ENCODE assay signal across 39 cellular contexts in genomic region chr12:59158681-59159080, GRCh38.
"Had no signal": no experiment of that assay in that cellular context is flagged by ENCODE, and none has a peak within 500 bp of the region (broad histone marks: within the 10 kb centered on the region; RNA-seq: fewer than 3 reads in every experiment).

No MANE protein-coding gene starts in this region.

- DNase-seq: activated effector memory CD4-positive, alpha-beta T cell treated with anti-CD3 and anti-CD28 coated beads, Interleukin-2, amount 50 U/mL, for 16 hours; activated effector memory CD4-positive, alpha-beta T cell treated with Interleukin-2 at 50 U/mL for 16 hours; activated gamma-delta T cell; activated gamma-delta T cell treated with Interleukin-2 at 50 U/mL for 16 hours; activated naive CD4-positive, alpha-beta T cell; activated naive CD4-positive, alpha-beta T cell treated with anti-CD3 and anti-CD28 coated beads for 36 hours; activated naive CD4-positive, alpha-beta T cell treated with anti-CD3 and anti-CD28 coated beads, Interleukin-2, amount 10 ng/mL, durations not matched to agents 7 days and 5 days; activated naive CD4-positive, alpha-beta T cell treated with anti-CD3 and anti-CD28 coated beads, Interleukin-2, amount 50 U/mL, for 16 hours; activated naive CD4-positive, alpha-beta T cell treated with Interleukin-2 at 50 U/mL for 16 hours; activated naive CD8-positive, alpha-beta T cell treated with anti-CD3 and anti-CD28 coated beads for 36 hours; activated naive CD8-positive, alpha-beta T cell treated with anti-CD3 and anti-CD28 coated beads, Interleukin-2, amount 10 ng/mL, durations not matched to agents 7 days and 5 days; activated naive CD8-positive, alpha-beta T cell treated with anti-CD3 and anti-CD28 coated beads, Interleukin-2, amount 50 U/mL, for 24 hours; activated T-cell treated with anti-CD3 and anti-CD28 coated beads, Interleukin-2, amount 50 U/mL, for 1 hour; activated T-cell treated with anti-CD3 and anti-CD28 coated beads, Interleukin-2, amount 50 U/mL, for 24 hours; activated T-cell treated with anti-CD3 and anti-CD28 coated beads, Interleukin-2, amount 50 U/mL, for 4 hours; activated T-cell treated with anti-CD3 and anti-CD28 coated beads, Interleukin-2, amount 50 U/mL, for 48 hours; activated T-cell treated with anti-CD3 and anti-CD28 coated beads, Interleukin-2, amount 50 U/mL, for 72 hours; adrenal gland; amniotic stem cell; amygdala; anterior cingulate cortex; aorta; body of pancreas; brain microvascular endothelial cell; caudate nucleus; central memory CD4-positive, alpha-beta T cell; cerebellar nuclear complex had no signal

- H3K36me3 Mint-ChIP-seq: activated naive CD4-positive, alpha-beta T cell treated with anti-CD3 and anti-CD28 coated beads, Interleukin-2, amount 10 ng/mL, durations not matched to agents 7 days and 5 days; activated naive CD4-positive, alpha-beta T cell treated with anti-CD3 and anti-CD28 coated beads, Interleukin-2, amount 50 U/mL, for 24 hours; activated naive CD8-positive, alpha-beta T cell; activated naive CD8-positive, alpha-beta T cell treated with anti-CD3 and anti-CD28 coated beads for 36 hours; activated naive CD8-positive, alpha-beta T cell treated with anti-CD3 and anti-CD28 coated beads, Interleukin-2, amount 10 ng/mL, durations not matched to agents 7 days and 5 days; brain had no signal

- H3K27me3 ChIP-seq: adrenal gland, ascending aorta, body of pancreas, brain microvascular endothelial cell, breast epithelium, cardiac muscle cell had no signal

- H3K4me3 Mint-ChIP-seq: activated naive CD4-positive, alpha-beta T cell treated with anti-CD3 and anti-CD28 coated beads for 36 hours; activated naive CD4-positive, alpha-beta T cell treated with anti-CD3 and anti-CD28 coated beads, Interleukin-2, amount 10 ng/mL, durations not matched to agents 7 days and 5 days; activated naive CD4-positive, alpha-beta T cell treated with anti-CD3 and anti-CD28 coated beads, Interleukin-2, amount 50 U/mL, for 24 hours; activated naive CD8-positive, alpha-beta T cell; activated naive CD8-positive, alpha-beta T cell treated with anti-CD3 and anti-CD28 coated beads for 36 hours; activated naive CD8-positive, alpha-beta T cell treated with anti-CD3 and anti-CD28 coated beads, Interleukin-2, amount 10 ng/mL, durations not matched to agents 7 days and 5 days; activated naive CD8-positive, alpha-beta T cell treated with anti-CD3 and anti-CD28 coated beads, Interleukin-2, amount 50 U/mL, for 24 hours; activated T-cell treated with anti-CD3 and anti-CD28 coated beads, Interleukin-2, amount 50 U/mL, for 24 hours; activated T-cell treated with anti-CD3 and anti-CD28 coated beads, Interleukin-2, amount 50 U/mL, for 4 hours; activated T-cell treated with anti-CD3 and anti-CD28 coated beads, Interleukin-2, amount 50 U/mL, for 72 hours; activated T-helper 1 cell treated with anti-CD3 and anti-CD28 coated beads, Interleukin-12 subunit alpha, Interleukin-12 subunit beta, Interleukin-2, Interleukin-4 antibody, amounts not matched to agents 30 ng/mL and 10 ng/mL and 1 ng/mL, durations not matched to agents 14 hours and 24 hours and 36 hours; activated T-helper 17 cell treated with anti-CD3 and anti-CD28 coated beads, Interleukin-2, amount 50 U/mL, for 72 hours; brain; central memory CD8-positive, alpha-beta T cell had no signal

- H3K27me3 Mint-ChIP-seq: activated naive CD4-positive, alpha-beta T cell treated with anti-CD3 and anti-CD28 coated beads, Interleukin-2, amount 10 ng/mL, durations not matched to agents 7 days and 5 days; activated naive CD4-positive, alpha-beta T cell treated with anti-CD3 and anti-CD28 coated beads, Interleukin-2, amount 50 U/mL, for 24 hours; activated naive CD8-positive, alpha-beta T cell; activated naive CD8-positive, alpha-beta T cell treated with anti-CD3 and anti-CD28 coated beads for 36 hours; activated naive CD8-positive, alpha-beta T cell treated with anti-CD3 and anti-CD28 coated beads, Interleukin-2, amount 10 ng/mL, durations not matched to agents 7 days and 5 days; activated T-cell treated with anti-CD3 and anti-CD28 coated beads, Interleukin-2, amount 50 U/mL, for 24 hours; brain; central memory CD8-positive, alpha-beta T cell had no signal

- H3K9me3 ChIP-seq: adrenal gland, ascending aorta, body of pancreas had no signal

- H3K4me1 Mint-ChIP-seq: activated naive CD4-positive, alpha-beta T cell treated with anti-CD3 and anti-CD28 coated beads, Interleukin-2, amount 10 ng/mL, durations not matched to agents 7 days and 5 days; activated naive CD4-positive, alpha-beta T cell treated with anti-CD3 and anti-CD28 coated beads, Interleukin-2, amount 50 U/mL, for 24 hours; activated naive CD8-positive, alpha-beta T cell treated with anti-CD3 and anti-CD28 coated beads for 36 hours; activated naive CD8-positive, alpha-beta T cell treated with anti-CD3 and anti-CD28 coated beads, Interleukin-2, amount 10 ng/mL, durations not matched to agents 7 days and 5 days; activated naive CD8-positive, alpha-beta T cell treated with anti-CD3 and anti-CD28 coated beads, Interleukin-2, amount 50 U/mL, for 24 hours; activated T-helper 17 cell treated with anti-CD3 and anti-CD28 coated beads, Interleukin-2, amount 50 U/mL, for 72 hours; brain; central memory CD8-positive, alpha-beta T cell had no signal

- H3K36me3 ChIP-seq: adrenal gland, ascending aorta, brain microvascular endothelial cell, breast epithelium, cardiac muscle cell had no signal

- H3K27ac ChIP-seq: adrenal gland, ascending aorta, body of pancreas, brain microvascular endothelial cell, breast epithelium, cardiac muscle cell had no signal

- H3K27ac Mint-ChIP-seq: activated naive CD4-positive, alpha-beta T cell treated with anti-CD3 and anti-CD28 coated beads for 36 hours; activated naive CD4-positive, alpha-beta T cell treated with anti-CD3 and anti-CD28 coated beads, Interleukin-2, amount 10 ng/mL, durations not matched to agents 7 days and 5 days; activated naive CD4-positive, alpha-beta T cell treated with anti-CD3 and anti-CD28 coated beads, Interleukin-2, amount 50 U/mL, for 24 hours; activated naive CD8-positive, alpha-beta T cell; activated naive CD8-positive, alpha-beta T cell treated with anti-CD3 and anti-CD28 coated beads for 36 hours; activated naive CD8-positive, alpha-beta T cell treated with anti-CD3 and anti-CD28 coated beads, Interleukin-2, amount 10 ng/mL, durations not matched to agents 7 days and 5 days; activated naive CD8-positive, alpha-beta T cell treated with anti-CD3 and anti-CD28 coated beads, Interleukin-2, amount 50 U/mL, for 24 hours; activated T-cell treated with anti-CD3 and anti-CD28 coated beads, Interleukin-2, amount 50 U/mL, for 24 hours; activated T-cell treated with anti-CD3 and anti-CD28 coated beads, Interleukin-2, amount 50 U/mL, for 72 hours; activated T-helper 1 cell treated with anti-CD3 and anti-CD28 coated beads, Interleukin-12 subunit alpha, Interleukin-12 subunit beta, Interleukin-2, Interleukin-4 antibody, amounts not matched to agents 30 ng/mL and 10 ng/mL and 1 ng/mL, durations not matched to agents 14 hours and 24 hours and 36 hours; activated T-helper 17 cell treated with anti-CD3 and anti-CD28 coated beads, Interleukin-2, amount 50 U/mL, for 72 hours; activated T-helper 2 cell treated with anti-CD3 and anti-CD28 coated beads, Interferon-gamma antibody, Interleukin-2, Interleukin-4, amounts not matched to agents 10 μg/mL and 5 μg/mL and 100 μg/mL, durations not matched to agents 14 hours and 24 hours and 36 hours; brain had no signal

- ATAC-seq: activated naive CD8-positive, alpha-beta T cell treated with anti-CD3 and anti-CD28 coated beads, Interleukin-2, amount 50 U/mL, for 24 hours; activated T-cell treated with anti-CD3 and anti-CD28 coated beads, Interleukin-2, amount 50 U/mL, for 4 hours; activated T-cell treated with anti-CD3 and anti-CD28 coated beads, Interleukin-2, amount 50 U/mL, for 72 hours; activated T-helper 17 cell treated with anti-CD3 and anti-CD28 coated beads, Interleukin-2, amount 50 U/mL, for 72 hours; body of pancreas had no signal

- FAIRE-seq: astrocyte, bronchial epithelial cell had no signal

- H3K9me3 Mint-ChIP-seq: activated naive CD4-positive, alpha-beta T cell treated with anti-CD3 and anti-CD28 coated beads, Interleukin-2, amount 50 U/mL, for 24 hours; activated T-helper 1 cell treated with anti-CD3 and anti-CD28 coated beads, Interleukin-12 subunit alpha, Interleukin-12 subunit beta, Interleukin-2, Interleukin-4 antibody, amounts not matched to agents 30 ng/mL and 10 ng/mL and 1 ng/mL, durations not matched to agents 14 hours and 24 hours and 36 hours; activated T-helper 2 cell treated with anti-CD3 and anti-CD28 coated beads, Interferon-gamma antibody, Interleukin-2, Interleukin-4, amounts not matched to agents 10 μg/mL and 5 μg/mL and 100 μg/mL, durations not matched to agents 14 hours and 24 hours and 36 hours had no signal

- H3K4me1 ChIP-seq: adrenal gland, ascending aorta, body of pancreas, breast epithelium had no signal

- H3K4me3 ChIP-seq: adrenal gland, ascending aorta, body of pancreas, breast epithelium, cardiac muscle cell had no signal
